Comparison of ENCODE assay signal across 20 cellular contexts in the genomic region with DNA sequence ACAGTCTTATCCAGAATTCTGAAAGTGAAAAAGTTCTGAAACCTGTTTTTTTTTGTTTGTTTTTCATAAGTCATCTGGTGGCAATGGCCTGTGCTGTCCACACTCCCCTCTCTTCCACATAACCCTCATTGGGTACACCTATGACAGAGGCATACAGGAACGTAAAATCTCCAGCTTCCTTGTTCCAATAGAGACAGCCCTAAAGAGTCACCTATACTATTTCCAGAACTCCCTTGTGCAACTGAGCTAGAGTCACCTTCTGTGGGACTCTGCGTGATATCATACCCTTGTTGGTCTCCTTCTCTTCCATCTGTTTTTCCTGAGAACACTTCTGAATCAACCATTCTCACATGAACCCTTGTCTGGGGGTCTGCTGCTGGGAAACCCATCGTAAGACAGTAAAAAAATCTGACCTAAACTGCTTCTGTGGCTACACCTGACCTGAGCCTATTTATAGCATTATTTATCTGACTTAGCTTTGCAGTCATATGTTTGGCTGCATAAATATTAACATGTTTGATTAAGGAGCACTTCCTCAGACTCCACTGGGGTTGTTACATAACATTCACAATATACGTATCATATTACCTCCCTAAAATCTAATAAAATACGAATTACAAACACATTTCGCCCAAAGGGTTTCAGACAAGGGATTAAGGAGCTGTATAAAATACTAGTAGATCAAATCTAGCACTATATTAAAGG.
A peak's percentile ranks its signal among the peaks of the same experiment; 100 is the strongest.
DNase-seq lines count a peak whose midpoint lies in the region; ATAC-seq, FAIRE-seq and TF ChIP-seq lines count a peak whose summit lies in the region.
"Had no signal": no experiment of that assay in that cellular context is flagged by ENCODE, and none has a peak within 500 bp of the region (broad histone marks: within the 10 kb centered on the region; RNA-seq: fewer than 3 reads in every experiment).

No MANE protein-coding gene starts in this region.

- H3K4me1 ChIP-seq in pancreas: peaks cover 6 to 8% (median 8%) of the 10 kb centered on the region in 3 donors
- H3K4me1 ChIP-seq in kidney (ENCODE audit: control insufficient read depth in 1 of 2, insufficient read depth in 1 of 2, low read depth in 1 of 2, low read length in 2 of 2): no peaks in the 10 kb centered on the region
- H3K4me1 ChIP-seq: BLaER1, HAP-1 had no signal

- intact Hi-C loops in pancreas (cut with DNase I): no loop called here
- intact Hi-C loops in kidney (cut with DNase I): no loop called here

- H3K9ac ChIP-seq in kidney (ENCODE audit: low read length in 2 of 2): no peak overlapping the region
- H3K9ac ChIP-seq: BLaER1, GM23248 had no signal

- H3K4me3 ChIP-seq in pancreas (no peak overlapping the region), kidney (ENCODE audit: low read length in 2 of 2) (no peak overlapping the region)
- H3K4me3 ChIP-seq: BLaER1, GM23248, HAP-1 had no signal

- no peaks in the 10 kb centered on the region for H3K36me3 ChIP-seq in pancreas
- H3K36me3 ChIP-seq in kidney (ENCODE audit: control insufficient read depth in 1 of 2, insufficient read depth in 2 of 2, low read length in 2 of 2): no peaks in the 10 kb centered on the region
- H3K36me3 ChIP-seq: BLaER1, HAP-1 had no signal

- FAIRE-seq in pancreas (lab: Jason Lieb, UNC) (no peak), kidney (lab: Jason Lieb, UNC) (no peak)
- FAIRE-seq: G401.6, GM12892, GM18507 had no signal

- no peak overlapping the region for H3K27ac ChIP-seq in pancreas
- H3K27ac ChIP-seq in kidney (ENCODE audit: low read depth in 2 of 2, low read length in 2 of 2): no peak overlapping the region
- H3K27ac ChIP-seq: BLaER1, GM23248, HL-60 had no signal

- H3K9me3 ChIP-seq in pancreas (no peaks in the 10 kb centered on the region), kidney (ENCODE audit: control insufficient read depth in 1 of 2, low read length in 2 of 2) (peaks cover 0 to 2% of the 10 kb centered on the region in 2 donors)
- H3K9me3 ChIP-seq: BLaER1, HAP-1 had no signal

- 35 to 36% methylated on average over 6 of the region's 6 CpGs for WGBS in pancreas, 2 donors

- in situ Hi-C loops in G401 (cut with HindIII; ENCODE audit: low sequenced_read_pairs): no loop called here

- no peaks in the 10 kb centered on the region for H3K27me3 ChIP-seq in pancreas
- H3K27me3 ChIP-seq: BLaER1 had no signal

- DNase-seq in NCI-H748 (lab: John Stamatoyannopoulos, UW; ENCODE audit: unreplicated experiment): peak; percentile 14
- no peak for DNase-seq in NCI-H748 treated with DMSO at 0.1 percent for 48 hours (lab: John Stamatoyannopoulos, UW)
- DNase-seq in NCI-H526 treated with DMSO at 0.1 percent for 48 hours (lab: John Stamatoyannopoulos, UW): peak; percentile 75
- DNase-seq in pancreas: no peak
- DNase-seq in G401 (ENCODE audit: low spot score): no peak
- DNase-seq in GDM1 (lab: John Stamatoyannopoulos, UW): no peak
- DNase-seq in kidney: no peak
- DNase-seq: 8988T; Calu3; CD8-positive, alpha-beta T cell; DND-41; EL; GM23248; IMR-90 had no signal

- peak; percentile 66 to 90 (median 75) for ATAC-seq in pancreas
- ATAC-seq: CD8-positive, alpha-beta T cell had no signal

- TF ChIP-seq CTCF in pancreas (IDR thresholded peaks at IDR 0.05) (no peak), kidney (IDR thresholded peaks at IDR 0.05; ENCODE audit: borderline replicate concordance, extremely low read depth, insufficient read depth) (no peak)

Comparison
In these comparisons a context has a peak if more than half of its experiments do, and no peak if none do; other contexts are left out.
1. DNase-seq: peak in NCI-H748 (single experiment) and NCI-H526 treated with DMSO at 0.1 percent for 48 hours (single experiment); none in NCI-H748 treated with DMSO at 0.1 percent for 48 hours (single experiment), pancreas (0 of 6), G401 (single experiment), GDM1 (single experiment) and kidney (single experiment).